Comparison of ENCODE assay signal across 2 cellular contexts in the genomic region with DNA sequence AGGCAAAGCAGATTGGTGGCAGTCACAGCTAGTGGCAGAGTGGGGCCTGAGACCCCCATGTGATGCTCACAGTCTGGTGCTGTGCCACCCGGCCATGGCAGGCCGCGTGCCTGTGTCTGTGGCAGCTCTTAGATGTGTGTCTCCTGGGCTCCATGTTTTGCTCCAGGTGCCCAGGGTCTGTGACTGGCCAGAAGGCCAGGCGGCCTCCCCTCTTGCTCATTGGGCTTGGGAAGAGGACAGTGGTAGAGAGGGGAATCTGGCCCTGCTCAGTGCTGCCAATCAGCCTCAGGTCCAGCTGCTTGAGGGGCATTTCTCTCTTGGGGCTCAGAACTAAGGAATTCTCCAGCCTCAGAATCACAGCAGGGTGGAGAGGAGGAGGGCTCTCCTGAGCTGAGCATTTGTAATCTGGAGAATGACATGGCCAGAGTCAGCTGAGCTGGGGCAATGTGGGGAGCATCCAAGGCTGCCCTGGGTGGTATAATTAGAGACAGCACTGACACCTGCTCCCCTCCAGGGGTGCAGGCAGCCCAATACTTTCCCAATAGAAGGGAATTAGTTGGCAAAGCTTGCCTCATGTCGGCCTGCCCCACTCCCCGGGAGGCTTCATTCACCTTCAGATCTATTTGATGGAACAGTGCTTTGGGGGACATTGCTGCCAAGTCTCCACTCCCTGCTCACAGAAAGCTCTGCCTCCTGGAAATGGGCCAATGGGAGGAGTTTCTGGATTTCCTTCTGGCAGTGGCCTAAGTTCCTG.
A peak's percentile ranks its signal among the peaks of the same experiment; 100 is the strongest.
TF ChIP-seq lines count a peak whose summit lies in the region.

No MANE protein-coding gene starts in this region.

TF ChIP-seq in HCT116, 20 proteins besides CTCF, POLR2A, EP300 and RAD21:
- TF ChIP-seq, protein P1, sequence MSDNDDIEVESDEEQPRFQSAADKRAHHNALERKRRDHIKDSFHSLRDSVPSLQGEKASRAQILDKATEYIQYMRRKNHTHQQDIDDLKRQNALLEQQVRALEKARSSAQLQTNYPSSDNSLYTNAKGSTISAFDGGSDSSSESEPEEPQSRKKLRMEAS (IDR thresholded peaks at IDR 0.05): no peak
- TF ChIP-seq EGR1 (IDR thresholded peaks at IDR 0.05; ENCODE audit: low read depth) (no peak), EZH2 (IDR thresholded peaks at IDR 0.05) (no peak), TCF7L2 (IDR thresholded peaks at IDR 0.05; ENCODE audit: borderline replicate concordance, extremely low read depth, insufficient read depth, insufficient read length) (no peak), SP1 (IDR thresholded peaks at IDR 0.05; ENCODE audit: low read depth) (no peak), JUND (IDR thresholded peaks at IDR 0.05) (no peak), EZH2phosphoT487 (IDR thresholded peaks at IDR 0.05; ENCODE audit: borderline replicate concordance) (no peak)

TF ChIP-seq in endothelial cell of umbilical vein, 7 proteins besides CTCF, POLR2A, EP300 and RAD21:
- TF ChIP-seq EZH2 (IDR thresholded peaks at IDR 0.05; ENCODE audit: borderline replicate concordance, low read depth, low read length, severe bottlenecking) (no peak), POLR2AphosphoS5 (IDR thresholded peaks at IDR 0.05; ENCODE audit: insufficient read depth, low read depth, low read length) (peak; percentile 46)
